ENCODE assay signal across 26 cellular contexts in genomic region chr17:20284018-20284417, GRCh38.
A peak's percentile ranks its signal among the peaks of the same experiment; 100 is the strongest.
DNase-seq lines count a peak whose midpoint lies in the region; ATAC-seq and TF ChIP-seq lines count a peak whose summit lies in the region.
"Had no signal": no experiment of that assay in that cellular context is flagged by ENCODE, and none has a peak within 500 bp of the region (broad histone marks: within the 10 kb centered on the region; RNA-seq: fewer than 3 reads in every experiment).

No MANE protein-coding gene starts in this region.

- peak overlapping the region; percentile 3 for H3K27ac ChIP-seq in caudate nucleus (ENCODE audit: low read depth, low read length)
- no peak overlapping the region for H3K27ac ChIP-seq in H9 (ENCODE audit: insufficient read length, low read depth, low read length)
- H3K27ac ChIP-seq: lower lobe of right lung, SJSA1, tibial nerve had no signal

- H3K23me2 ChIP-seq in H9 (ENCODE audit: insufficient read length, low read depth, low read length, poor library complexity, severe bottlenecking): no peaks in the 10 kb centered on the region

- no peaks in the 10 kb centered on the region for H3K79me2 ChIP-seq in H9 (ENCODE audit: insufficient read depth, low read length)

- no peak overlapping the region for H2AK5ac ChIP-seq in H9 (ENCODE audit: insufficient read length, low read length)

- no peak for TF ChIP-seq CTCF in H9 (conservative IDR thresholded peaks at IDR 0.05)

- WGBS in H9 (ENCODE audit: extremely low coverage, insufficient read length, low lambda C conversion rate): no CpG with 5 or more reads among the region's 3 CpGs

- no peak overlapping the region for H4K91ac ChIP-seq in H9 (ENCODE audit: insufficient read length, low read depth, low read length)

- no peak overlapping the region for H2BK120ac ChIP-seq in H9 (ENCODE audit: low read depth, low read length, poor library complexity, severe bottlenecking)

- H4K8ac ChIP-seq in H9 (replicated peaks; ENCODE audit: insufficient read length, low read depth, low read length): no peak overlapping the region

- no peaks in the 10 kb centered on the region for H3K9me3 ChIP-seq in H9 (ENCODE audit: control insufficient read depth, low read depth, low read length)
- H3K9me3 ChIP-seq: BE2C, Caco-2, lower lobe of right lung, SJSA1, tibial nerve had no signal

- H3K27ac Mint-ChIP-seq in H9: peak overlapping the region in 1 of 3 experiments; percentile 57; a peak in 1 of 7 replicates
- H3K27ac Mint-ChIP-seq: activated CD4-positive, alpha-beta memory T cell treated with anti-CD3 and anti-CD28 coated beads for 36 hours; T-helper 2 cell treated with Interferon-gamma antibody and Interleukin-4, amounts not matched to agents 5 μg/mL and 100 μg/mL, for 36 hours had no signal

- H3T11ph ChIP-seq in H9 (ENCODE audit: low read length): no peak overlapping the region

- no peak overlapping the region for H2BK20ac ChIP-seq in H9 (ENCODE audit: low read depth, low read length, poor library complexity, severe bottlenecking)

- H3K27me3 Mint-ChIP-seq in H9 (ENCODE audit: low read depth): no peaks in the 10 kb centered on the region
- H3K27me3 Mint-ChIP-seq: activated CD4-positive, alpha-beta memory T cell treated with anti-CD3 and anti-CD28 coated beads for 36 hours had no signal

- H3K23ac ChIP-seq in H9 (ENCODE audit: insufficient read length, low read depth, low read length): no peak overlapping the region

- intact Hi-C loops in posterior vena cava (cut with DNase I): no loop called here

- H2BK15ac ChIP-seq in H9 (ENCODE audit: low read depth, low read length): no peak overlapping the region

- DNase-seq in NCI-H82 (lab: John Stamatoyannopoulos, UW): peak; percentile 91
- no peak for DNase-seq in caudate nucleus (lab: John Stamatoyannopoulos, UW)
- peak; percentile 43 for DNase-seq in kidney tubule cell (ENCODE audit: low spot score)
- no peak for DNase-seq in posterior vena cava (ENCODE audit: low spot score)
- DNase-seq in H9: no peak
- no peak for DNase-seq in activated CD8-positive, alpha-beta memory T cell treated with anti-CD3 and anti-CD28 coated beads for 24 hours
- DNase-seq: activated CD4-positive, alpha-beta memory T cell treated with anti-CD3 and anti-CD28 coated beads for 36 hours; activated CD4-positive, CD25-positive, alpha-beta regulatory T cell; activated gamma-delta T cell treated with Interleukin-2 at 50 U/mL for 16 hours; BE2C; Caco-2; cerebellar nuclear complex; H7; islet precursor cell; lower lobe of right lung; MV-4-11; NCI-H1694 treated with DMSO at 0.1 percent for 48 hours; NCI-H2227 treated with DMSO at 0.1 percent for 48 hours; NK-92 treated with Interleukin-12 subunit alpha and Interleukin-12 subunit beta, amount 100 ng/mL, for 24 hours; stimulated activated CD4-positive, alpha-beta T cell treated with anti-CD3 and anti-CD28 coated beads, Interleukin-2, amount 100 ng/mL, for 24 hours; stimulated activated naive CD4-positive, alpha-beta T cell treated with Interleukin-2 at 50 U/mL for 16 hours had no signal

- no peak overlapping the region for H3K14ac ChIP-seq in H9 (ENCODE audit: insufficient read depth, low read length)

- H4K20me1 ChIP-seq in H9 (ENCODE audit: control insufficient read depth, insufficient read depth, insufficient read length): no peaks in the 10 kb centered on the region

- no peak overlapping the region for H3K18ac ChIP-seq in H9 (ENCODE audit: insufficient read length, low read depth, low read length)

- H3K56ac ChIP-seq in H9 (ENCODE audit: insufficient read length, low read depth, low read length): no peak overlapping the region

- no peak overlapping the region for H2BK5ac ChIP-seq in H9 (ENCODE audit: insufficient read length, low read length)

- no peaks in the 10 kb centered on the region for H3K4me1 ChIP-seq in H9 (ENCODE audit: insufficient read depth, low read length)
- H3K4me1 ChIP-seq: BE2C, Caco-2, lower lobe of right lung, SJSA1, tibial nerve had no signal

- H3K4me3 Mint-ChIP-seq in H9: no peak overlapping the region
- H3K4me3 Mint-ChIP-seq: activated CD4-positive, alpha-beta memory T cell treated with anti-CD3 and anti-CD28 coated beads for 36 hours; T-helper 2 cell treated with Interferon-gamma antibody and Interleukin-4, amounts not matched to agents 5 μg/mL and 100 μg/mL, for 36 hours had no signal

- H3K27me3 ChIP-seq in H9 (ENCODE audit: insufficient read depth, low read length): no peaks in the 10 kb centered on the region
- H3K27me3 ChIP-seq: BE2C, SJSA1, tibial nerve had no signal

- H3K4me1 Mint-ChIP-seq in H9: peaks cover 0 to 3% of the 10 kb centered on the region in 2 experiments; a peak in 1 of 4 replicates

- ATAC-seq in GM21737 (IDR thresholded peaks at IDR 0.05; ENCODE audit: unreplicated experiment): no peak
- ATAC-seq: lower lobe of right lung, Panc1 had no signal

- H3K9ac ChIP-seq in H9 (ENCODE audit: extremely low read depth, insufficient read length, low read length): no peak overlapping the region

- H3K36me3 Mint-ChIP-seq in H9 (ENCODE audit: insufficient read depth in 1 of 3, low read depth in 3 of 3): peaks cover 20 to 36% (median 23%) of the 10 kb centered on the region in 3 experiments
- H3K36me3 Mint-ChIP-seq: activated CD4-positive, alpha-beta memory T cell treated with anti-CD3 and anti-CD28 coated beads for 36 hours had no signal

- no peak overlapping the region for H2BK12ac ChIP-seq in H9 (ENCODE audit: insufficient read length, low read depth, low read length)

- no peak overlapping the region for H3K4me2 ChIP-seq in H9 (ENCODE audit: insufficient read depth, insufficient read length, low read length)

- no peaks in the 10 kb centered on the region for H3K79me1 ChIP-seq in H9 (ENCODE audit: insufficient read depth, low read depth, low read length, poor library complexity, severe bottlenecking)

- no peak overlapping the region for H4K5ac ChIP-seq in H9 (ENCODE audit: insufficient read length, low read depth, low read length)

- H3K9me3 Mint-ChIP-seq in H9: no peaks in the 10 kb centered on the region; a peak in 2 of 5 replicates
- H3K9me3 Mint-ChIP-seq: activated CD4-positive, alpha-beta memory T cell treated with anti-CD3 and anti-CD28 coated beads for 36 hours; T-helper 2 cell treated with Interferon-gamma antibody and Interleukin-4, amounts not matched to agents 5 μg/mL and 100 μg/mL, for 36 hours had no signal

- no peak overlapping the region for H2AFZ ChIP-seq in H9 (ENCODE audit: low read length)

- no peak overlapping the region for H3K4ac ChIP-seq in H9 (ENCODE audit: low read depth, low read length)

Comparison
In these comparisons a context has a peak if more than half of its experiments do, and no peak if none do; other contexts are left out.
1. DNase-seq: peak in NCI-H82 (single experiment) and kidney tubule cell (single experiment); none in caudate nucleus (0 of 61), posterior vena cava (single experiment), H9 (single experiment) and activated CD8-positive, alpha-beta memory T cell treated with anti-CD3 and anti-CD28 coated beads for 24 hours (single experiment).